In genomic region chr20:50302463-50303041, GRCh38 we compare ENCODE assay signal across 1 cellular context.
TF ChIP-seq lines count a peak whose summit lies in the region.

No MANE protein-coding gene starts in this region.

TF ChIP-seq in H1, 55 proteins besides CTCF, POLR2A, EP300 and RAD21 (continued from another document):
- TF ChIP-seq CHD1 (IDR thresholded peaks at IDR 0.05; ENCODE audit: low read depth, low read length) = no peak
- no peak for TF ChIP-seq SP4 (IDR thresholded peaks at IDR 0.05; ENCODE audit: low read length)
- no peak for TF ChIP-seq CTBP2 (IDR thresholded peaks at IDR 0.05; ENCODE audit: borderline replicate concordance, insufficient read depth, insufficient read length, low read length)
TF ChIP-seq in H1: peak in this region for 0.
